In genomic region chr7:97117035-97117371, GRCh38 we compare ENCODE assay signal across 8 cellular contexts. TPM values are rescaled to one million over a fixed set of nuclear protein-coding genes. Genes with fewer than 3 reads are reported as not detected.
A peak's percentile ranks its signal among the peaks of the same experiment; 100 is the strongest.
DNase-seq lines count a peak whose midpoint lies in the region; ATAC-seq and TF ChIP-seq lines count a peak whose summit lies in the region.

No MANE protein-coding gene starts in this region.

- H3K4me3 ChIP-seq in mesenchymal stem cell (ENCODE audit: insufficient read depth in 1 of 2, low read depth in 1 of 2, low read length in 2 of 2) = peak overlapping the region in 1 of 2 experiments; percentile 92
- peak overlapping the region; percentile 66 to 72 for H3K4me3 ChIP-seq in uterus

- no peak for TF ChIP-seq POLR2A in uterus (IDR thresholded peaks at IDR 0.05)

- peak overlapping the region; percentile 93 for H3K27ac ChIP-seq in caudate nucleus (ENCODE audit: low read depth, low read length)
- peak overlapping the region; percentile 11 for H3K27ac ChIP-seq in mesenchymal stem cell (ENCODE audit: low read length, poor library complexity, severe bottlenecking)
- peak overlapping the region; percentile 68 to 69 for H3K27ac ChIP-seq in uterus

- peak overlapping the region; percentile 100 for H4K8ac ChIP-seq in mesenchymal stem cell (ENCODE audit: low read length)

- no peaks in the 10 kb centered on the region for H3K9me3 Mint-ChIP-seq in activated naive CD4-positive, alpha-beta T cell treated with anti-CD3 and anti-CD28 coated beads, Interleukin-2, amount 50 U/mL, for 24 hours

- H4K91ac ChIP-seq in mesenchymal stem cell (ENCODE audit: low read length) = no peak overlapping the region

- TF ChIP-seq CTCF in uterus (IDR thresholded peaks at IDR 0.05) = no peak

- H2BK5ac ChIP-seq in mesenchymal stem cell (ENCODE audit: low read depth, low read length, poor library complexity, severe bottlenecking) = no peak overlapping the region

- intact Hi-C loops in uterus (cut with DNase I; ENCODE audit: low total_unique reads) = no loop called here

- H2BK12ac ChIP-seq in mesenchymal stem cell (ENCODE audit: low read length in 2 of 2) = no peak overlapping the region

- H3K9me3 ChIP-seq in mesenchymal stem cell (ENCODE audit: control insufficient read depth, low read length) (no peaks in the 10 kb centered on the region), uterus (no peaks in the 10 kb centered on the region)

- H2AK5ac ChIP-seq in mesenchymal stem cell (ENCODE audit: low read length, severe bottlenecking) = peak overlapping the region; percentile 41

- H3K4me3 Mint-ChIP-seq in activated naive CD4-positive, alpha-beta T cell treated with anti-CD3 and anti-CD28 coated beads, Interleukin-2, amount 50 U/mL, for 24 hours = peak overlapping the region; percentile 99

- H3K27ac Mint-ChIP-seq in activated naive CD4-positive, alpha-beta T cell treated with anti-CD3 and anti-CD28 coated beads, Interleukin-2, amount 50 U/mL, for 24 hours = peak overlapping the region; percentile 98

- peak overlapping the region; percentile 55 for H3K4me2 ChIP-seq in mesenchymal stem cell (ENCODE audit: low read length, poor library complexity, severe bottlenecking)

- H3K27me3 ChIP-seq in mesenchymal stem cell (ENCODE audit: control insufficient read depth in 1 of 2, insufficient read depth in 1 of 2, low read length in 2 of 2) (no peaks in the 10 kb centered on the region), uterus (no peaks in the 10 kb centered on the region)

- no peaks in the 10 kb centered on the region for H3K36me3 ChIP-seq in mesenchymal stem cell (ENCODE audit: control insufficient read depth in 1 of 2, insufficient read depth in 2 of 2, low read depth in 1 of 2, low read length in 2 of 2)
- H3K36me3 ChIP-seq in uterus = no peaks in the 10 kb centered on the region

- H3K4ac ChIP-seq in mesenchymal stem cell (ENCODE audit: low read depth in 1 of 2, low read length in 2 of 2) = peak overlapping the region; percentile 60 to 78

- H3K23ac ChIP-seq in mesenchymal stem cell (ENCODE audit: low read length in 2 of 2) = no peak overlapping the region

- peaks cover 9% of the 10 kb centered on the region for H3K36me3 Mint-ChIP-seq in activated naive CD4-positive, alpha-beta T cell treated with anti-CD3 and anti-CD28 coated beads, Interleukin-2, amount 50 U/mL, for 24 hours

- H2BK120ac ChIP-seq in mesenchymal stem cell (ENCODE audit: low read depth, low read length) = no peak overlapping the region

- no peak overlapping the region for H3K14ac ChIP-seq in mesenchymal stem cell (ENCODE audit: low read length in 2 of 2)

- peaks cover 1% of the 10 kb centered on the region for H3K27me3 Mint-ChIP-seq in activated naive CD4-positive, alpha-beta T cell treated with anti-CD3 and anti-CD28 coated beads, Interleukin-2, amount 50 U/mL, for 24 hours

- H2BK15ac ChIP-seq in mesenchymal stem cell (ENCODE audit: low read depth, poor library complexity, severe bottlenecking) = no peak overlapping the region

- H3K4me1 ChIP-seq in mesenchymal stem cell (ENCODE audit: control insufficient read depth, insufficient read depth, low read depth, low read length) (peaks cover 3% of the 10 kb centered on the region), uterus (no peaks in the 10 kb centered on the region)

- DNase-seq in activated naive CD4-positive, alpha-beta T cell treated with anti-CD3 and anti-CD28 coated beads, Interleukin-2, amount 50 U/mL, for 16 hours = no peak
- peak in 2 of 61 donors; percentile 28 to 43 for DNase-seq in caudate nucleus (lab: John Stamatoyannopoulos, UW)
- no peak for DNase-seq in mesenchymal stem cell
- no peak for DNase-seq in uterus
- no peak for DNase-seq in NCI-H1417 (lab: John Stamatoyannopoulos, UW)
- DNase-seq in anterior cingulate cortex (lab: John Stamatoyannopoulos, UW) = no peak

- H3K4me1 Mint-ChIP-seq in activated naive CD4-positive, alpha-beta T cell treated with anti-CD3 and anti-CD28 coated beads, Interleukin-2, amount 50 U/mL, for 24 hours = peaks cover 62% of the 10 kb centered on the region

- WGBS in mesenchymal stem cell = 90% methylated on average over 9 of the region's 9 CpGs

- peak overlapping the region; percentile 89 for H3K9ac ChIP-seq in mesenchymal stem cell (ENCODE audit: low read length)

- peaks cover 7% of the 10 kb centered on the region for H3K79me1 ChIP-seq in mesenchymal stem cell (replicated peaks; ENCODE audit: low read length, poor library complexity, severe bottlenecking)

- H2AFZ ChIP-seq in mesenchymal stem cell (ENCODE audit: low read depth, low read length) = peak overlapping the region; percentile 91

- no peak for ATAC-seq in GM19467 (IDR thresholded peaks at IDR 0.05; ENCODE audit: unreplicated experiment)

- H3K18ac ChIP-seq in mesenchymal stem cell (ENCODE audit: low read depth in 1 of 2, low read length in 2 of 2) = peak overlapping the region; percentile 60 to 80

RNA-seq across cellular contexts. Expression of gene SDHAF3, which starts 0.5 kb away (rescaled TPM):
- polyA plus RNA-seq in mesenchymal stem cell (2013, experiment 1 of 2) = 8.4 TPM
- polyA plus RNA-seq in mesenchymal stem cell (2013, experiment 2 of 2) = 8.1 TPM
- total RNA-seq in uterus = 10 to 100 TPM in 3 of 4 donors, 1 to 10 TPM in 1; 5.6 to 14.7 (median 12.4) TPM

Comparison
In these comparisons a context has a peak if more than half of its experiments do, and no peak if none do; other contexts are left out.
1. H3K27ac ChIP-seq: peak in every context shown above with its lines; median percentile 93 in caudate nucleus; 68 in uterus; 11 in mesenchymal stem cell.